Comparison of ENCODE assay signal across 21 cellular contexts in the genomic region with DNA sequence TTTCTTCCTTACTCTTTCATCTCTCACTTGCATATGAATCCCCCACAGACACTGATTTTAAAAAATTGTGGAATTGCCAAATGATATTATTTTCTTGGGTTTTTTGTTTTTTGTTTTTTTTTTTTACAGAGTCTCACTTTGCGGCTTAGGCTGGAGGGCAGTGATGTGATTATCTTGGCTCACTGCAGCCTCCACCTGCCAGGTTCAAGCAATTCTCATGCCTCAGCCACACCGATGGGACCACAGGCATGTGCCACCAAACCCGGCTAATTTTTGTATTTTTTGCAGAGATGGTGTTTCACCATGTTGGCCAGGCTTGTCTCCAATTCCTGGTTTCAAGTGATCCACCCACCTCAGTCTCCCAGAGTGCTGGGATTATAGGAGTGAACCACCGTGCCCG.
DNase-seq lines count a peak whose midpoint lies in the region; ATAC-seq, FAIRE-seq and TF ChIP-seq lines count a peak whose summit lies in the region.
"Had no signal": no experiment of that assay in that cellular context is flagged by ENCODE, and none has a peak within 500 bp of the region (broad histone marks: within the 10 kb centered on the region; RNA-seq: fewer than 3 reads in every experiment).

No MANE protein-coding gene starts in this region.

- H3K27ac Mint-ChIP-seq in astrocyte (ENCODE audit: unreplicated experiment): no peak overlapping the region
- H3K27ac Mint-ChIP-seq: B cell; CD4-positive, alpha-beta T cell; CD8-positive, alpha-beta T cell had no signal

- H3K9me3 Mint-ChIP-seq in astrocyte (ENCODE audit: unreplicated experiment): no peaks in the 10 kb centered on the region
- H3K9me3 Mint-ChIP-seq: CD4-positive, alpha-beta T cell; CD8-positive, alpha-beta T cell had no signal

- 49 to 54% methylated on average over 5 of the region's 5 CpGs for WGBS in body of pancreas, 2 donors
- WGBS in pancreas, 2 donors: 58 to 62% methylated on average over 5 of the region's 5 CpGs

- H3K36me3 ChIP-seq in astrocyte (ENCODE audit: insufficient read depth, low read length) (peaks cover 11% of the 10 kb centered on the region), body of pancreas (replicated peaks in 1 of 2; ENCODE audit: insufficient read depth in 1 of 2, low read depth in 2 of 2) (peaks cover 0 to 2% of the 10 kb centered on the region in 2 donors), pancreas (peaks cover 0 to 10% (median 0%) of the 10 kb centered on the region in 3 donors)

- H3K4me1 ChIP-seq in astrocyte (ENCODE audit: insufficient read depth, low read length) (no peaks in the 10 kb centered on the region), body of pancreas (peaks cover 40% of the 10 kb centered on the region), pancreas (peaks cover 13 to 21% (median 18%) of the 10 kb centered on the region in 3 donors)
- H3K4me1 ChIP-seq: A549 had no signal

- H3K9ac ChIP-seq in astrocyte (ENCODE audit: low read length): no peak overlapping the region
- H3K9ac ChIP-seq: BLaER1 treated with 17β-estradiol and CSF1 and Interleukin-3, amounts not matched to agents 10 nM and 100 nM had no signal

- no peaks in the 10 kb centered on the region for H3K9me3 ChIP-seq in astrocyte (ENCODE audit: insufficient read depth, low read depth, low read length)
- H3K9me3 ChIP-seq in body of pancreas: no peaks in the 10 kb centered on the region
- H3K9me3 ChIP-seq in pancreas: no peaks in the 10 kb centered on the region
- H3K9me3 ChIP-seq: A549; BLaER1 treated with 17β-estradiol and CSF1 and Interleukin-3, amounts not matched to agents 10 nM and 100 nM; Caco-2 had no signal

- no peak overlapping the region for H3K4me2 ChIP-seq in astrocyte (ENCODE audit: low read length)
- H3K4me2 ChIP-seq: A549; BLaER1 treated with 17β-estradiol and CSF1 and Interleukin-3, amounts not matched to agents 10 nM and 100 nM had no signal

- no peak for TF ChIP-seq POLR2A in body of pancreas (IDR thresholded peaks at IDR 0.05)

- no peak for TF ChIP-seq CTCF in astrocyte (IDR thresholded peaks at IDR 0.05; ENCODE audit: insufficient read depth, low read depth, low read length)
- TF ChIP-seq CTCF in body of pancreas (IDR thresholded peaks at IDR 0.05): no peak
- TF ChIP-seq CTCF in pancreas (IDR thresholded peaks at IDR 0.05): no peak

- peaks cover 26% of the 10 kb centered on the region for H3K36me3 Mint-ChIP-seq in astrocyte (ENCODE audit: low read depth, unreplicated experiment)
- H3K36me3 Mint-ChIP-seq: CD8-positive, alpha-beta T cell had no signal

- FAIRE-seq in astrocyte (lab: Jason Lieb, UNC) (no peak), pancreas (lab: Jason Lieb, UNC) (no peak)
- FAIRE-seq: A549, D721Med, G401.6, GM12891, GM19239 had no signal

- H3K4me3 ChIP-seq in astrocyte (ENCODE audit: insufficient read depth, low read depth, low read length): no peak overlapping the region
- no peak overlapping the region for H3K4me3 ChIP-seq in body of pancreas
- no peak overlapping the region for H3K4me3 ChIP-seq in pancreas
- H3K4me3 ChIP-seq: A549; BLaER1 treated with 17β-estradiol and CSF1 and Interleukin-3, amounts not matched to agents 10 nM and 100 nM had no signal

- DNase-seq in astrocyte (ENCODE audit: low read depth): peak; percentile 33
- DNase-seq in body of pancreas: peak; percentile 48 to 70 (median 61)
- DNase-seq in pancreas: peak in 4 of 6 donors; percentile 41 to 59 (median 53)
- no peak for DNase-seq in mucosa of gallbladder (ENCODE audit: low spot score)
- DNase-seq: AML-193; Caco-2; Calu3; CD4-positive, alpha-beta T cell; CD8-positive, alpha-beta T cell; DMS79 treated with DMSO at 0.1 percent for 48 hours; GF-D8 had no signal

- intact Hi-C loops in body of pancreas (cut with DNase I) (no loop called here), pancreas (cut with DNase I) (no loop called here)

- peaks cover 6% of the 10 kb centered on the region for H4K20me1 ChIP-seq in astrocyte (ENCODE audit: insufficient read depth, low read length)

- H2AFZ ChIP-seq in astrocyte (ENCODE audit: low read depth, low read length): no peak overlapping the region

- no peaks in the 10 kb centered on the region for H3K27me3 Mint-ChIP-seq in astrocyte (ENCODE audit: low read depth, unreplicated experiment)
- H3K27me3 Mint-ChIP-seq: B cell; CD4-positive, alpha-beta T cell had no signal

- ATAC-seq in body of pancreas: peak; percentile 33
- peak; percentile 73 to 83 (median 76) for ATAC-seq in pancreas
- no peak for ATAC-seq in HG02588 (IDR thresholded peaks at IDR 0.05; ENCODE audit: unreplicated experiment)
- ATAC-seq: A549; CD8-positive, alpha-beta T cell had no signal

- no peak overlapping the region for H3K27ac ChIP-seq in astrocyte (ENCODE audit: low read depth, low read length)
- H3K27ac ChIP-seq in body of pancreas: peak overlapping the region; percentile 61 to 86 (median 78)
- peak overlapping the region in 3 of 4 donors; percentile 39 to 79 (median 73) for H3K27ac ChIP-seq in pancreas
- H3K27ac ChIP-seq: 22Rv1, A549, C4-2B had no signal

- peaks cover 6% of the 10 kb centered on the region for H3K79me2 ChIP-seq in astrocyte (ENCODE audit: insufficient read depth, low read length)

- H3K4me3 Mint-ChIP-seq in astrocyte (ENCODE audit: unreplicated experiment): no peak overlapping the region
- H3K4me3 Mint-ChIP-seq: B cell; CD4-positive, alpha-beta T cell; CD8-positive, alpha-beta T cell had no signal

- H3K4me1 Mint-ChIP-seq in astrocyte (ENCODE audit: low read depth, unreplicated experiment): peaks cover 11% of the 10 kb centered on the region
- H3K4me1 Mint-ChIP-seq: B cell had no signal

- H3K27me3 ChIP-seq in astrocyte (ENCODE audit: insufficient read depth, low read length): no peaks in the 10 kb centered on the region
- H3K27me3 ChIP-seq in body of pancreas: no peaks in the 10 kb centered on the region
- H3K27me3 ChIP-seq in pancreas: no peaks in the 10 kb centered on the region
- H3K27me3 ChIP-seq: BLaER1 treated with 17β-estradiol and CSF1 and Interleukin-3, amounts not matched to agents 10 nM and 100 nM had no signal
